Comparison of ENCODE assay signal across 20 cellular contexts in the genomic region with DNA sequence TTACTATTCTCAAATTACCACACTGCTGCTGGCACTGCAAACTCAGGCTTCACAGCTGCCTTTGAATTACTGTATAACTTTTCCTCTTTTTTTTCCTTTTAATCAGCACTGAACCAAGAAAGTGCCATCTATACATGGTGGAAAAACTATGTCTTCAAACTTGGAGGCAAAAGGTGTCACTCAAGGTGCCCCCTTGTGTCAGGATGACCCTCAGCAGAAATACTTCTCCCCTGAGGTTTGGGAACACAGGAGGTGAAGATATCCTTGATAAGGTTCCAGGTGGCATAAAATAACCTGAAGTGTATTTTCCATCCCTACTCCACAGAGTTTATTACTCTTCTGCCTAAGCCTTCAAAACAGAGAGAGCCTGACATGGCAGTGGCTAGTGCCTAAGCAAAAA. TPM values are rescaled to one million over a fixed set of nuclear protein-coding genes. Genes with fewer than 3 reads are reported as not detected.
DNase-seq lines count a peak whose midpoint lies in the region; ATAC-seq and TF ChIP-seq lines count a peak whose summit lies in the region.
"Had no signal": no experiment of that assay in that cellular context is flagged by ENCODE, and none has a peak within 500 bp of the region (broad histone marks: within the 10 kb centered on the region; RNA-seq: fewer than 3 reads in every experiment).

No MANE protein-coding gene starts in this region.

- H3K27ac Mint-ChIP-seq in H9 (no peak overlapping the region), chondrocyte (ENCODE audit: unreplicated experiment) (no peak overlapping the region)
- H3K27ac Mint-ChIP-seq: T-helper 1 cell treated with Interleukin-12 subunit alpha and Interleukin-12 subunit beta and Interleukin-4 antibody, amounts not matched to agents 30 μg/mL and 1 μg/mL, for 36 hours had no signal

- H3K4ac ChIP-seq in H9 (ENCODE audit: low read depth, low read length) = no peak overlapping the region

- no peak overlapping the region for H2BK20ac ChIP-seq in H9 (ENCODE audit: low read depth, low read length, poor library complexity, severe bottlenecking)

- no peaks in the 10 kb centered on the region for H3K36me3 ChIP-seq in suprapubic skin

- no peak overlapping the region for H3K23ac ChIP-seq in H9 (ENCODE audit: insufficient read length, low read depth, low read length)

- H3K23me2 ChIP-seq in H9 (ENCODE audit: insufficient read length, low read depth, low read length, poor library complexity, severe bottlenecking) = no peaks in the 10 kb centered on the region

- H3K4me2 ChIP-seq in H9 (ENCODE audit: insufficient read depth, insufficient read length, low read length) = no peak overlapping the region

- H4K5ac ChIP-seq in H9 (ENCODE audit: insufficient read length, low read depth, low read length) = no peak overlapping the region

- H4K20me1 ChIP-seq in H9 (ENCODE audit: control insufficient read depth, insufficient read depth, insufficient read length) = no peaks in the 10 kb centered on the region

- no peaks in the 10 kb centered on the region for H3K9me3 ChIP-seq in H9 (ENCODE audit: control insufficient read depth, low read depth, low read length)
- no peaks in the 10 kb centered on the region for H3K9me3 ChIP-seq in suprapubic skin

- ATAC-seq in GM21528 (IDR thresholded peaks at IDR 0.05; ENCODE audit: low FRiP score, unreplicated experiment) = no peak
- ATAC-seq: GM12878, K562 had no signal

- H3K27ac ChIP-seq in H9 (ENCODE audit: insufficient read length, low read depth, low read length) = no peak overlapping the region
- H3K27ac ChIP-seq in suprapubic skin = no peak overlapping the region
- H3K27ac ChIP-seq: 22Rv1, GM23248, RWPE1 had no signal

- no peak overlapping the region for H2BK5ac ChIP-seq in H9 (ENCODE audit: insufficient read length, low read length)

- no peak overlapping the region for H2BK12ac ChIP-seq in H9 (ENCODE audit: insufficient read length, low read depth, low read length)

- TF ChIP-seq POLR2A in suprapubic skin (IDR thresholded peaks at IDR 0.05) = no peak

- H3K56ac ChIP-seq in H9 (ENCODE audit: insufficient read length, low read depth, low read length) = no peak overlapping the region

- H2AK5ac ChIP-seq in H9 (ENCODE audit: insufficient read length, low read length) = no peak overlapping the region

- H3K36me3 Mint-ChIP-seq in H9 (ENCODE audit: insufficient read depth in 1 of 3, low read depth in 3 of 3) = peaks cover 0 to 2% (median 0%) of the 10 kb centered on the region in 3 experiments; a peak in 2 of 7 replicates
- H3K36me3 Mint-ChIP-seq in chondrocyte (ENCODE audit: low read depth) = no peaks in the 10 kb centered on the region

- H3K4me1 Mint-ChIP-seq in H9 (peaks cover 21 to 24% of the 10 kb centered on the region in 2 experiments), chondrocyte (ENCODE audit: low read depth) (peaks cover 3% of the 10 kb centered on the region)

- peaks cover 1% of the 10 kb centered on the region for H3K27me3 Mint-ChIP-seq in H9 (ENCODE audit: low read depth)
- H3K27me3 Mint-ChIP-seq in chondrocyte (ENCODE audit: low read depth) = peaks cover 7% of the 10 kb centered on the region

- H3K4me3 Mint-ChIP-seq in H9 (no peak overlapping the region), chondrocyte (ENCODE audit: unreplicated experiment) (no peak overlapping the region)
- H3K4me3 Mint-ChIP-seq: CD14-positive monocyte; T-helper 1 cell treated with Interleukin-12 subunit alpha and Interleukin-12 subunit beta and Interleukin-4 antibody, amounts not matched to agents 30 μg/mL and 1 μg/mL, for 36 hours had no signal

- H2AFZ ChIP-seq in H9 (ENCODE audit: low read length) = no peak overlapping the region
- H2AFZ ChIP-seq: GM23248 had no signal

- no peak overlapping the region for H4K8ac ChIP-seq in H9 (replicated peaks; ENCODE audit: insufficient read length, low read depth, low read length)

- H3K79me2 ChIP-seq in H9 (ENCODE audit: insufficient read depth, low read length) = no peaks in the 10 kb centered on the region

- no peak overlapping the region for H3K4me3 ChIP-seq in suprapubic skin
- H3K4me3 ChIP-seq: GM12878, GM23248, K562 had no signal

- H3K9ac ChIP-seq in H9 (ENCODE audit: extremely low read depth, insufficient read length, low read length) = no peak overlapping the region
- H3K9ac ChIP-seq: GM23248 had no signal

- no peaks in the 10 kb centered on the region for H3K79me1 ChIP-seq in H9 (ENCODE audit: insufficient read depth, low read depth, low read length, poor library complexity, severe bottlenecking)

- no peak overlapping the region for H3K14ac ChIP-seq in H9 (ENCODE audit: insufficient read depth, low read length)

- no peak overlapping the region for H3T11ph ChIP-seq in H9 (ENCODE audit: low read length)

- no peak overlapping the region for H2BK120ac ChIP-seq in H9 (ENCODE audit: low read depth, low read length, poor library complexity, severe bottlenecking)

- H3K27me3 ChIP-seq in H9 (ENCODE audit: insufficient read depth, low read length) (no peaks in the 10 kb centered on the region), suprapubic skin (no peaks in the 10 kb centered on the region)

- H3K9me3 Mint-ChIP-seq in H9 (peaks cover 6 to 7% of the 10 kb centered on the region in 2 experiments), chondrocyte (ENCODE audit: low read depth) (peaks cover 4% of the 10 kb centered on the region)
- H3K9me3 Mint-ChIP-seq: T-helper 1 cell treated with Interleukin-12 subunit alpha and Interleukin-12 subunit beta and Interleukin-4 antibody, amounts not matched to agents 30 μg/mL and 1 μg/mL, for 36 hours had no signal

- no peak for TF ChIP-seq EP300 in suprapubic skin (IDR thresholded peaks at IDR 0.05)

- H3K4me1 ChIP-seq in H9 (ENCODE audit: insufficient read depth, low read length) (no peaks in the 10 kb centered on the region; the same call in 1 of the 2 replicates), suprapubic skin (no peaks in the 10 kb centered on the region)

- no peak overlapping the region for H2BK15ac ChIP-seq in H9 (ENCODE audit: low read depth, low read length)

- H3K18ac ChIP-seq in H9 (ENCODE audit: insufficient read length, low read depth, low read length) = no peak overlapping the region

- peak; percentile 45 for TF ChIP-seq CTCF in H9 (conservative IDR thresholded peaks at IDR 0.05)
- peak; percentile 15 for TF ChIP-seq CTCF in chondrocyte (IDR thresholded peaks at IDR 0.05)
- TF ChIP-seq CTCF in suprapubic skin (IDR thresholded peaks at IDR 0.05) = no peak

- no peak overlapping the region for H4K91ac ChIP-seq in H9 (ENCODE audit: insufficient read length, low read depth, low read length)

- DNase-seq in DMS 273 (lab: John Stamatoyannopoulos, UW; ENCODE audit: unreplicated experiment) = peak; percentile 58
- no peak for DNase-seq in DMS 273 treated with DMSO at 0.1 percent for 48 hours (lab: John Stamatoyannopoulos, UW)
- DNase-seq in H9 = no peak
- peak; percentile 48 for DNase-seq in NCI-H69 (lab: John Stamatoyannopoulos, UW)
- DNase-seq in chondrocyte (ENCODE audit: low spot score) = no peak
- no peak for DNase-seq in suprapubic skin (ENCODE audit: low spot score in 2 of 2)
- no peak for DNase-seq in SKM-1 (lab: John Stamatoyannopoulos, UW; ENCODE audit: unreplicated experiment)
- DNase-seq: GM23248, NCI-H1417 treated with DMSO at 0.1 percent for 48 hours, NCI-H1930, NCI-H345, OCI-M1, SIG-M5 had no signal

RNA-seq across cellular contexts. Expression of a gene that starts 14.5 kb away (rescaled TPM):
- 0.48 and 0.55 TPM in 2 replicates for total RNA-seq in H9 (2021)
- 0.48 to 1.3 TPM (median 1.1 TPM) in 3 replicates for total RNA-seq in chondrocyte
- 1 to 10 TPM; 2.8 to 7.0 (median 5.2) TPM for total RNA-seq in suprapubic skin

Comparison
In these comparisons a context has a peak if more than half of its experiments do, and no peak if none do; other contexts are left out.
1. DNase-seq: peak in DMS 273 (single experiment) and NCI-H69 (single experiment); none in DMS 273 treated with DMSO at 0.1 percent for 48 hours (single experiment), H9 (single experiment), chondrocyte (single experiment), suprapubic skin (0 of 2) and SKM-1 (single experiment).
2. CTCF ChIP-seq: peak in H9 (single experiment) and chondrocyte (single experiment); none in suprapubic skin (0 of 2).